In genomic region chr14:80491131-80491530, GRCh38 we compare ENCODE assay signal across 7 cellular contexts.
DNase-seq lines count a peak whose midpoint lies in the region; ATAC-seq and TF ChIP-seq lines count a peak whose summit lies in the region.

No MANE protein-coding gene starts in this region.

- CTCF ChIA-PET in activated CD8-positive, alpha-beta T cell treated with anti-CD3 and anti-CD28 coated beads, Interleukin-2, amount 10 ng/mL, durations not matched to agents 7 days and 5 days (lab: Charles Lee) = no interaction called here

- POLR2A ChIA-PET in activated CD8-positive, alpha-beta T cell treated with anti-CD3 and anti-CD28 coated beads, Interleukin-2, amount 10 ng/mL, durations not matched to agents 7 days and 5 days (lab: Charles Lee) = no interaction called here

- H3K4me3 Mint-ChIP-seq in activated CD8-positive, alpha-beta T cell treated with anti-CD3 and anti-CD28 coated beads, Interleukin-2, amount 10 ng/mL, durations not matched to agents 7 days and 5 days = no peak overlapping the region
- H3K4me3 Mint-ChIP-seq in osteocyte (ENCODE audit: unreplicated experiment) = peak overlapping the region; percentile 39

- H3K27me3 Mint-ChIP-seq in activated CD8-positive, alpha-beta T cell treated with anti-CD3 and anti-CD28 coated beads, Interleukin-2, amount 10 ng/mL, durations not matched to agents 7 days and 5 days (ENCODE audit: low read depth) = no peaks in the 10 kb centered on the region
- no peaks in the 10 kb centered on the region for H3K27me3 Mint-ChIP-seq in osteocyte (ENCODE audit: unreplicated experiment)

- H3K27ac Mint-ChIP-seq in activated CD8-positive, alpha-beta T cell treated with anti-CD3 and anti-CD28 coated beads, Interleukin-2, amount 10 ng/mL, durations not matched to agents 7 days and 5 days = peak overlapping the region; percentile 46
- H3K27ac Mint-ChIP-seq in osteocyte (ENCODE audit: unreplicated experiment) = peak overlapping the region; percentile 94

- peak; percentile 89 for ATAC-seq in GM19324 (IDR thresholded peaks at IDR 0.05; ENCODE audit: low FRiP score, unreplicated experiment)
- peak; percentile 72 for ATAC-seq in HG03039 (IDR thresholded peaks at IDR 0.05; ENCODE audit: unreplicated experiment)
- no peak for ATAC-seq in activated CD8-positive, alpha-beta T cell treated with anti-CD3 and anti-CD28 coated beads, Interleukin-2, amount 10 ng/mL, durations not matched to agents 7 days and 5 days
- no peak for ATAC-seq in omental fat pad (ENCODE audit: low FRiP score)

- peak; percentile 20 for DNase-seq in activated CD8-positive, alpha-beta T cell treated with anti-CD3 and anti-CD28 coated beads, Interleukin-2, amount 10 ng/mL, durations not matched to agents 7 days and 5 days
- DNase-seq in osteocyte (ENCODE audit: extremely low spot score, unreplicated experiment) = no peak
- DNase-seq in foreskin melanocyte = no peak
- DNase-seq in KG1 (lab: John Stamatoyannopoulos, UW) = no peak
- no peak for DNase-seq in omental fat pad (ENCODE audit: low spot score)

- no peaks in the 10 kb centered on the region for H3K36me3 Mint-ChIP-seq in activated CD8-positive, alpha-beta T cell treated with anti-CD3 and anti-CD28 coated beads, Interleukin-2, amount 10 ng/mL, durations not matched to agents 7 days and 5 days (ENCODE audit: low read depth)
- no peaks in the 10 kb centered on the region for H3K36me3 Mint-ChIP-seq in osteocyte (ENCODE audit: unreplicated experiment)

- H3K4me1 Mint-ChIP-seq in activated CD8-positive, alpha-beta T cell treated with anti-CD3 and anti-CD28 coated beads, Interleukin-2, amount 10 ng/mL, durations not matched to agents 7 days and 5 days (ENCODE audit: low read depth) = peaks cover 10% of the 10 kb centered on the region
- peaks cover 38% of the 10 kb centered on the region for H3K4me1 Mint-ChIP-seq in osteocyte (ENCODE audit: unreplicated experiment)

- H3K9me3 Mint-ChIP-seq in activated CD8-positive, alpha-beta T cell treated with anti-CD3 and anti-CD28 coated beads, Interleukin-2, amount 10 ng/mL, durations not matched to agents 7 days and 5 days (ENCODE audit: insufficient read depth) = peaks cover 3% of the 10 kb centered on the region
- H3K9me3 Mint-ChIP-seq in osteocyte (ENCODE audit: unreplicated experiment) = peaks cover 18% of the 10 kb centered on the region

- no peak for TF ChIP-seq CTCF in osteocyte (IDR thresholded peaks at IDR 0.05)
- TF ChIP-seq CTCF in omental fat pad (IDR thresholded peaks at IDR 0.05) = no peak

Comparison
In these comparisons a context has a peak if more than half of its experiments do, and no peak if none do; other contexts are left out.
1. ATAC-seq: peak in GM19324 (single experiment) and HG03039 (single experiment); none in activated CD8-positive, alpha-beta T cell treated with anti-CD3 and anti-CD28 coated beads, Interleukin-2, amount 10 ng/mL, durations not matched to agents 7 days and 5 days (single experiment) and omental fat pad (single experiment).